1 cellular context compared by ENCODE assay signal in genomic region chrX:150982786-150983525, GRCh38.
A peak's percentile ranks its signal among the peaks of the same experiment; 100 is the strongest.
TF ChIP-seq lines count a peak whose summit lies in the region.

Gene HMGB3 (plus strand): TSS chrX:150983335. CDS start chrX:150985600, 2,265 bp downstream.

TF ChIP-seq in HepG2, 621 proteins besides CTCF, POLR2A, EP300 and RAD21 (continued from another document and continues in another):
- TF ChIP-seq ZBTB26 (CRISPR knock-in tag; IDR thresholded peaks at IDR 0.05; ENCODE audit: borderline replicate concordance) (no peak), KLF11 (CRISPR knock-in tag; IDR thresholded peaks at IDR 0.05) (no peak), NFYB (CRISPR knock-in tag; IDR thresholded peaks at IDR 0.05) (peak; percentile 84), SIX1 (CRISPR knock-in tag; IDR thresholded peaks at IDR 0.05; ENCODE audit: borderline replicate concordance) (no peak), KMT2A (CRISPR knock-in tag; IDR thresholded peaks at IDR 0.05) (peak; percentile 29; the same call in 1 of the 2 replicates), ZNF75D (CRISPR knock-in tag; IDR thresholded peaks at IDR 0.05; ENCODE audit: borderline replicate concordance) (no peak), FOXP1 (IDR thresholded peaks at IDR 0.05) (no peak), FOXP1 (CRISPR knock-in tag; IDR thresholded peaks at IDR 0.05) (no peak), THRA (CRISPR knock-in tag; IDR thresholded peaks at IDR 0.05; ENCODE audit: borderline replicate concordance) (no peak), EED (CRISPR knock-in tag; IDR thresholded peaks at IDR 0.05) (no peak), NFYC (CRISPR knock-in tag; IDR thresholded peaks at IDR 0.05) (peak; percentile 84), DMTF1 (CRISPR knock-in tag; IDR thresholded peaks at IDR 0.05) (no peak), ZNF644 (CRISPR knock-in tag; IDR thresholded peaks at IDR 0.05; ENCODE audit: low read depth) (no peak), TEAD3 (CRISPR knock-in tag; optimal IDR thresholded peaks at IDR 0.05; ENCODE audit: borderline replicate concordance) (no peak), ZNF616 (CRISPR knock-in tag; IDR thresholded peaks at IDR 0.05; ENCODE audit: low read depth) (no peak), NFATC3 (CRISPR knock-in tag; IDR thresholded peaks at IDR 0.05) (no peak), ZFX (CRISPR knock-in tag; IDR thresholded peaks at IDR 0.05; ENCODE audit: low read depth) (peak; percentile 74), TFDP1 (CRISPR knock-in tag; IDR thresholded peaks at IDR 0.05; ENCODE audit: borderline replicate concordance) (peak; percentile 71; the same call in 1 of the 2 replicates), PPARG (CRISPR knock-in tag; conservative IDR thresholded peaks at IDR 0.05) (no peak), ZNF530 (CRISPR knock-in tag; IDR thresholded peaks at IDR 0.05; ENCODE audit: low read depth) (no peak), ZNF563 (CRISPR knock-in tag; IDR thresholded peaks at IDR 0.05) (0 out of 2 replicates have a peak, but pooled peaks have one; percentile 20), ZNF713 (CRISPR knock-in tag; IDR thresholded peaks at IDR 0.05) (no peak), ZFY (CRISPR knock-in tag; IDR thresholded peaks at IDR 0.05) (peak; percentile 61; the same call in 1 of the 2 replicates), POLR2AphosphoS5 (IDR thresholded peaks at IDR 0.05; ENCODE audit: low read depth, low read length) (peak; percentile 46; the same call in 1 of the 2 replicates), RORA (CRISPR knock-in tag; IDR thresholded peaks at IDR 0.05) (no peak), JUND (CRISPR knock-in tag; IDR thresholded peaks at IDR 0.05) (no peak), TERF1 (CRISPR knock-in tag; IDR thresholded peaks at IDR 0.05) (no peak), ZNF589 (CRISPR knock-in tag; conservative IDR thresholded peaks at IDR 0.05) (0 out of 2 replicates have a peak, but pooled peaks have one; percentile 39), RBFOX2 (IDR thresholded peaks at IDR 0.05; ENCODE audit: low read depth, low read length) (peak; percentile 72), KLF16 (CRISPR knock-in tag; IDR thresholded peaks at IDR 0.05) (no peak), ZXDC (CRISPR knock-in tag; IDR thresholded peaks at IDR 0.05) (no peak), KIAA2018 (CRISPR knock-in tag; IDR thresholded peaks at IDR 0.05; ENCODE audit: borderline replicate concordance) (no peak)
- TF ChIP-seq, protein P1, sequence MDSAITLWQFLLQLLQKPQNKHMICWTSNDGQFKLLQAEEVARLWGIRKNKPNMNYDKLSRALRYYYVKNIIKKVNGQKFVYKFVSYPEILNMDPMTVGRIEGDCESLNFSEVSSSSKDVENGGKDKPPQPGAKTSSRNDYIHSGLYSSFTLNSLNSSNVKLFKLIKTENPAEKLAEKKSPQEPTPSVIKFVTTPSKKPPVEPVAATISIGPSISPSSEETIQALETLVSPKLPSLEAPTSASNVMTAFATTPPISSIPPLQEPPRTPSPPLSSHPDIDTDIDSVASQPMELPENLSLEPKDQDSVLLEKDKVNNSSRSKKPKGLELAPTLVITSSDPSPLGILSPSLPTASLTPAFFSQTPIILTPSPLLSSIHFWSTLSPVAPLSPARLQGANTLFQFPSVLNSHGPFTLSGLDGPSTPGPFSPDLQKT (CRISPR knock-in tag; IDR thresholded peaks at IDR 0.05; ENCODE audit: borderline replicate concordance): no peak
- TF ChIP-seq, protein P2, sequence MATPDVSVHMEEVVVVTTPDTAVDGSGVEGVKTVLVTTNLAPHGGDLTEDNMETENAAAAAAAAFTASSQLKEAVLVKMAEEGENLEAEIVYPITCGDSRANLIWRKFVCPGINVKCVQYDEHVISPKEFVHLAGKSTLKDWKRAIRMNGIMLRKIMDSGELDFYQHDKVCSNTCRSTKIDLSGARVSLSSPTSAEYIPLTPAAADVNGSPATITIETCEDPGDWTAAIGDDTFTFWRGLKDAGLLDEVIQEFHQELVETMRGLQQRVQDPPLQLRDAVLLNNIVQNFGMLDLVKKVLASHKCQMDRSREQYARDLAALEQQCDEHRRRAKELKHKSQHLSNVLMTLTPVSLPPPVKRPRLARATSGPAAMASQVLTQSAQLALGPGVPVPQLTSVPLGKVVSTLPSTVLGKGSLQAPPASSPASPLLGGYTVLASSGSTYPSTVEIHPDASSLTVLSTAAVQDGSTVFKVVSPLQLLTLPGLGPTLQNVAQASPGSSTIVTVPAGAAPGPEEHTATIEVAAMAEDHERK (CRISPR knock-in tag; IDR thresholded peaks at IDR 0.05; ENCODE audit: low read depth): no peak
- TF ChIP-seq, protein P3, sequence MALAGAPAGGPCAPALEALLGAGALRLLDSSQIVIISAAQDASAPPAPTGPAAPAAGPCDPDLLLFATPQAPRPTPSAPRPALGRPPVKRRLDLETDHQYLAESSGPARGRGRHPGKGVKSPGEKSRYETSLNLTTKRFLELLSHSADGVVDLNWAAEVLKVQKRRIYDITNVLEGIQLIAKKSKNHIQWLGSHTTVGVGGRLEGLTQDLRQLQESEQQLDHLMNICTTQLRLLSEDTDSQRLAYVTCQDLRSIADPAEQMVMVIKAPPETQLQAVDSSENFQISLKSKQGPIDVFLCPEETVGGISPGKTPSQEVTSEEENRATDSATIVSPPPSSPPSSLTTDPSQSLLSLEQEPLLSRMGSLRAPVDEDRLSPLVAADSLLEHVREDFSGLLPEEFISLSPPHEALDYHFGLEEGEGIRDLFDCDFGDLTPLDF (CRISPR knock-in tag; IDR thresholded peaks at IDR 0.05): peak; percentile 62; the same call in 1 of the 2 replicates
- TF ChIP-seq, protein P4, sequence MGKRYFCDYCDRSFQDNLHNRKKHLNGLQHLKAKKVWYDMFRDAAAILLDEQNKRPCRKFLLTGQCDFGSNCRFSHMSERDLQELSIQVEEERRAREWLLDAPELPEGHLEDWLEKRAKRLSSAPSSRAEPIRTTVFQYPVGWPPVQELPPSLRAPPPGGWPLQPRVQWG (CRISPR knock-in tag; IDR thresholded peaks at IDR 0.05; ENCODE audit: borderline replicate concordance, low read depth): no peak
